ENCODE assay signal across 2 cellular contexts in the genomic region with DNA sequence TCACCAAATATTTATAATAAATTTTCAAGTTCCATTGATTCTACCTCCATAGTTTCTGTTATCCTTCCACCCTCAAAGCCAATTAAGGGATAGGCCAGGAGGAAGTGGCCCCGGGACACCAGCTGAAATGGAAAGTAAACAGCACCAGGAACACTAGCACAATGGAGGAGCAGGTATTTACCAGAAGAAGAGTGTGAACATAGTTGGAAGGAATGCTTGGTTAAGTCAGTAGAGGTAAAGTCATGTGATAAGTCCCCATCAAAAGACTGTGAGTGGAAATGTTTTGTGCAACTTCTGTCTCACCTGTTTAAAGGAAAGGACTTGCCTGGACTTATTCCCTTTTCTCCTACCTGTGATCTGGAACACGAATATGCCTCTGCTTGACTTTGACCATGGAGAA.
TF ChIP-seq lines count a peak whose summit lies in the region.

No MANE protein-coding gene starts in this region.

TF ChIP-seq in endothelial cell of umbilical vein, 7 proteins besides CTCF, POLR2A, EP300 and RAD21:
- TF ChIP-seq MYC (IDR thresholded peaks at IDR 0.05; ENCODE audit: low read depth, low read length) (no peak), POLR2AphosphoS5 (IDR thresholded peaks at IDR 0.05; ENCODE audit: insufficient read depth, low read depth, low read length) (no peak), FOS (IDR thresholded peaks at IDR 0.05; ENCODE audit: borderline replicate concordance, insufficient read depth, low read length) (no peak), GATA2 (IDR thresholded peaks at IDR 0.05; ENCODE audit: insufficient read depth, insufficient read length, low read depth, low read length) (no peak), JUN (IDR thresholded peaks at IDR 0.05; ENCODE audit: borderline replicate concordance, insufficient read depth, insufficient read length, low read depth) (no peak), EZH2 (IDR thresholded peaks at IDR 0.05; ENCODE audit: borderline replicate concordance, low read depth, low read length, severe bottlenecking) (no peak)
- TF ChIP-seq, protein P1, sequence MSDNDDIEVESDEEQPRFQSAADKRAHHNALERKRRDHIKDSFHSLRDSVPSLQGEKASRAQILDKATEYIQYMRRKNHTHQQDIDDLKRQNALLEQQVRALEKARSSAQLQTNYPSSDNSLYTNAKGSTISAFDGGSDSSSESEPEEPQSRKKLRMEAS (IDR thresholded peaks at IDR 0.05; ENCODE audit: insufficient read depth, insufficient read length) = no peak
TF ChIP-seq in endothelial cell of umbilical vein: peak in this region for 0.

TF ChIP-seq in GM12891, 5 proteins besides CTCF, POLR2A, EP300 and RAD21:
- TF ChIP-seq POLR2AphosphoS5 (IDR thresholded peaks at IDR 0.05; ENCODE audit: low read depth, low read length) (no peak), PAX5 (IDR thresholded peaks at IDR 0.05; ENCODE audit: insufficient read depth, low read length, severe bottlenecking) (no peak), POU2F2 (IDR thresholded peaks at IDR 0.05; ENCODE audit: low read depth, low read length) (no peak), SPI1 (IDR thresholded peaks at IDR 0.05; ENCODE audit: low read depth, low read length) (no peak), TAF1 (IDR thresholded peaks at IDR 0.05; ENCODE audit: low read depth, low read length) (no peak)
